Comparison of ENCODE assay signal across 8 cellular contexts in genomic region chr1:15410223-15410883, GRCh38. TPM values are rescaled to one million over a fixed set of nuclear protein-coding genes. Genes with fewer than 3 reads are reported as not detected.
DNase-seq lines count a peak whose midpoint lies in the region; ATAC-seq and TF ChIP-seq lines count a peak whose summit lies in the region.

No MANE protein-coding gene starts in this region.

- H3K23ac ChIP-seq in trophoblast cell (ENCODE audit: low read length), result no peak overlapping the region

- no peak overlapping the region for H2BK5ac ChIP-seq in trophoblast cell (ENCODE audit: low read depth, low read length, poor library complexity)

- no peak overlapping the region for H2BK12ac ChIP-seq in trophoblast cell (ENCODE audit: low read length)

- H3K9me2 ChIP-seq in PC-9 (ENCODE audit: insufficient read depth), result no peaks in the 10 kb centered on the region

- H2AK5ac ChIP-seq in trophoblast cell (ENCODE audit: low read length), result peak overlapping the region; percentile 50

- H3K79me1 ChIP-seq in trophoblast cell (ENCODE audit: low read length), result peaks cover 11% of the 10 kb centered on the region

- peak overlapping the region; percentile 56 for H4K91ac ChIP-seq in trophoblast cell (ENCODE audit: low read depth, low read length)

- H2BK120ac ChIP-seq in trophoblast cell (ENCODE audit: insufficient read depth, low read length, poor library complexity), result no peak overlapping the region

- peak overlapping the region; percentile 94 for H3K4me2 ChIP-seq in PC-9
- peak overlapping the region; percentile 85 for H3K4me2 ChIP-seq in trophoblast cell (ENCODE audit: low read length)

- H3K4ac ChIP-seq in trophoblast cell (ENCODE audit: low read depth, low read length), result peak overlapping the region; percentile 18

- H4K8ac ChIP-seq in trophoblast cell (ENCODE audit: low read depth, low read length), result peak overlapping the region; percentile 75

- ATAC-seq in GM18870 (IDR thresholded peaks at IDR 0.05; ENCODE audit: unreplicated experiment), result no peak
- ATAC-seq in GM21447 (IDR thresholded peaks at IDR 0.05; ENCODE audit: unreplicated experiment), result no peak

- DNase-seq in DMS 273 (lab: John Stamatoyannopoulos, UW; ENCODE audit: unreplicated experiment), result peak; percentile 41
- no peak for DNase-seq in DMS 273 treated with DMSO at 0.1 percent for 48 hours (lab: John Stamatoyannopoulos, UW)
- no peak for DNase-seq in PC-9
- no peak for DNase-seq in epithelial cell of prostate (ENCODE audit: low read depth, low spot score)
- no peak for DNase-seq in trophoblast cell
- DNase-seq in NCI-H187 treated with DMSO at 0.1 percent for 48 hours (lab: John Stamatoyannopoulos, UW), result no peak

- H3K9ac ChIP-seq in trophoblast cell (ENCODE audit: low read length), result peak overlapping the region; percentile 20

- H3K18ac ChIP-seq in trophoblast cell (ENCODE audit: low read length), result peak overlapping the region; percentile 64

- TF ChIP-seq CTCF in PC-9 (conservative IDR thresholded peaks at IDR 0.05), result no peak

- peak overlapping the region; percentile 43 for H4K12ac ChIP-seq in trophoblast cell (ENCODE audit: low read depth, low read length)

- peaks cover 22% of the 10 kb centered on the region for H3K4me1 ChIP-seq in PC-9 (replicated peaks; ENCODE audit: insufficient read depth)
- peaks cover 20 to 28% of the 10 kb centered on the region in 2 experiments for H3K4me1 ChIP-seq in trophoblast cell (ENCODE audit: control insufficient read depth in 1 of 2, insufficient read depth in 2 of 2, low read length in 2 of 2)

- H3K14ac ChIP-seq in trophoblast cell (ENCODE audit: low read length), result peak overlapping the region; percentile 67

- H3K36me3 ChIP-seq in PC-9 (ENCODE audit: low read depth) (0 out of 2 replicates have a peak, but pooled peaks cover 2% of the 10 kb centered on the region), trophoblast cell (ENCODE audit: control insufficient read depth in 1 of 2, insufficient read depth in 2 of 2, low read length in 2 of 2) (peaks cover 0 to 2% of the 10 kb centered on the region in 2 experiments)

- CTCF ChIA-PET in PC-9 (lab: Charles Lee), result interaction anchor here (0.6 kb wide), 1 partner anchor 125 kb away, joined by 3 read pairs; no protein-coding TSS in a partner anchor

- intact Hi-C loops in PC-9 (cut with micrococcal nuclease; ENCODE audit: unreplicated experiment), result no loop called here

- POLR2A ChIA-PET in PC-9 (lab: Charles Lee; ENCODE audit: unreplicated experiment), result interaction anchor here (0.5 to 0.7 kb wide), 2 partner anchors 60 to 87 kb away, joined by 4 read pairs; no protein-coding TSS in a partner anchor

- no TSS peak for BruUV-seq in PC-9 (replicated peaks; lab: Mats Ljungman, UMichigan)

- peak overlapping the region; percentile 75 for H3K4me3 ChIP-seq in PC-9
- peak overlapping the region; percentile 90 for H3K4me3 ChIP-seq in trophoblast cell (ENCODE audit: low read depth, low read length)

- H3K27ac ChIP-seq in PC-9, result peak overlapping the region; percentile 34; the same call in 1 of the 2 replicates
- H3K27ac ChIP-seq in epithelial cell of prostate, result peak overlapping the region; percentile 48
- no peak overlapping the region for H3K27ac ChIP-seq in trophoblast cell (ENCODE audit: low read depth, low read length)

- no peaks in the 10 kb centered on the region for H3K27me3 ChIP-seq in PC-9 (ENCODE audit: insufficient read depth, low read depth)
- no peaks in the 10 kb centered on the region for H3K27me3 ChIP-seq in trophoblast cell (ENCODE audit: insufficient read depth, low read length)

- H3F3A ChIP-seq in PC-9 (ENCODE audit: insufficient read depth, low read depth), result peaks cover 18% of the 10 kb centered on the region

- no CpG with 5 or more reads among the region's 53 CpGs for WGBS in trophoblast cell (ENCODE audit: extremely low coverage, insufficient coverage, insufficient read length)

- H3K9me3 ChIP-seq in PC-9 (ENCODE audit: insufficient read depth, low read depth), result no peaks in the 10 kb centered on the region
- H3K9me3 ChIP-seq in trophoblast cell (ENCODE audit: insufficient read depth, low read depth, low read length), result no peaks in the 10 kb centered on the region

- H4K20me1 ChIP-seq in PC-9 (ENCODE audit: insufficient read depth), result peaks cover 10% of the 10 kb centered on the region

- H2AFZ ChIP-seq in PC-9, result no peak overlapping the region
- peak overlapping the region; percentile 55 for H2AFZ ChIP-seq in trophoblast cell (ENCODE audit: insufficient read depth, low read length, poor library complexity)

- H3K79me2 ChIP-seq in PC-9 (ENCODE audit: low read depth), result peaks cover 54% of the 10 kb centered on the region
- H3K79me2 ChIP-seq in trophoblast cell (ENCODE audit: control insufficient read depth, insufficient read depth, low read length, poor library complexity), result peaks cover 2% of the 10 kb centered on the region

RNA-seq across cellular contexts. Expression of gene EFHD2, which starts 0.7 kb away (rescaled TPM):
- 129 and 160 TPM in 2 replicates for total RNA-seq in PC-9 (2021)
- 29.1 and 29.8 TPM in 2 replicates for polyA plus RNA-seq in trophoblast cell (2013)

RNA-seq across cellular contexts. Expression of gene CTRC, which starts 27.9 kb away (rescaled TPM):
- total RNA-seq in PC-9 (2021), result not detected in 2 replicates
- 0.14 and 0.15 TPM in 2 replicates for polyA plus RNA-seq in trophoblast cell (2013)

RNA-seq across cellular contexts. Expression of gene CELA2A, which starts 46.2 kb away (rescaled TPM):
- total RNA-seq in PC-9 (2021), result not detected in 2 replicates
- not detected in 2 replicates for polyA plus RNA-seq in trophoblast cell (2013)
